9 cellular contexts compared by ENCODE assay signal in the genomic region with DNA sequence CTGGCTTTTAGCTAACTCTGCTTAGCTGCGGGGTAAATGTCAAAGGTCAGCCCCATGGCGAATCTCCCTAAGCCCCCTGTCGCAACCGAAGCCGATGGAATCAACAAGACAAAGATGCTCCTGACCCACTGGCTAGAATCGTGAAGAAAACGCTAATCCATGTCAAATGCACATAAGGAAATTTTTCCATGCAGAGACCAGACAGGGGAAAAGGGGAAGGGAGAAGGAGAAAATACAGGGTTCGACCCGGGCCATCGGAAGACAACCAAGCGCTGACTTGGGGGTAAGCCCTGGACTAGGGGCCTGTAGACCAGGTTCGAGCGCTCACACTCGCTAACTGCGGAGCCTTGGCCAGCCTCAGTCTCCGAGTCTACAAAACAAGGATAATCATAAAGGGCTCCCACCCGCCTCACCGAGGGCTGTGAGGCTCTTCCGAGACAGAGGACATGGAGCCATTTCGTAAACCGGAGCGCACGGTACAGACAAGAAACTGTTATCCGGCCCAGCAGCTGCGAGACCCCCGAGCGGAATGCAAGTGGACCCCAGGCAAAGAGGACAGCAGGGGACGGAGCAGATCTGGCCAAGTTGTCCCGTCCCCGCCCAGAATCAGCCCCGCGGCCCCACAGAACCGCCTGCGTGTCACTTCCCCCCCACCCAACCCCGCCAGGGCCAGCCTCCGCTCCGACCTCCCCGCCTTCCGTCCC. TPM values are rescaled to one million over a fixed set of nuclear protein-coding genes. Genes with fewer than 3 reads are reported as not detected.
DNase-seq lines count a peak whose midpoint lies in the region; FAIRE-seq and TF ChIP-seq lines count a peak whose summit lies in the region.
"Had no signal": no experiment of that assay in that cellular context is flagged by ENCODE, and none has a peak within 500 bp of the region (broad histone marks: within the 10 kb centered on the region; RNA-seq: fewer than 3 reads in every experiment).

No MANE protein-coding gene starts in this region.

- no peaks in the 10 kb centered on the region for H3K9me3 Mint-ChIP-seq in activated T-cell treated with anti-CD3 and anti-CD28 coated beads, Interleukin-2, amount 50 U/mL, for 24 hours
- no peaks in the 10 kb centered on the region for H3K9me3 Mint-ChIP-seq in IgD-negative memory B cell

- H3K27ac ChIP-seq in kidney (ENCODE audit: low read depth in 2 of 2, low read length in 2 of 2): peak overlapping the region; percentile 94
- H3K27ac ChIP-seq in stomach: peak overlapping the region; percentile 92 to 98 (median 96)

- TF ChIP-seq CTCF in astrocyte of the spinal cord (IDR thresholded peaks at IDR 0.05; ENCODE audit: low read depth, low read length) (no peak), kidney (IDR thresholded peaks at IDR 0.05; ENCODE audit: borderline replicate concordance, extremely low read depth, insufficient read depth) (no peak), stomach (IDR thresholded peaks at IDR 0.05) (no peak)

- 0 to 2% (median 1%) methylated on average over 30 to 39 of the region's 39 CpGs for WGBS in stomach, 5 donors

- peaks cover 68% of the 10 kb centered on the region for H3K4me1 Mint-ChIP-seq in activated T-cell treated with anti-CD3 and anti-CD28 coated beads, Interleukin-2, amount 50 U/mL, for 24 hours (ENCODE audit: low read depth)
- H3K4me1 Mint-ChIP-seq in IgD-negative memory B cell: peaks cover 35 to 38% (median 37%) of the 10 kb centered on the region in 3 donors

- TF ChIP-seq POLR2A in stomach (IDR thresholded peaks at IDR 0.05): no peak

- H3K36me3 Mint-ChIP-seq in activated T-cell treated with anti-CD3 and anti-CD28 coated beads, Interleukin-2, amount 50 U/mL, for 24 hours (ENCODE audit: low read depth): peaks cover 51% of the 10 kb centered on the region
- H3K36me3 Mint-ChIP-seq in IgD-negative memory B cell: peaks cover 3% of the 10 kb centered on the region

- H3K9me3 ChIP-seq in kidney (ENCODE audit: control insufficient read depth in 1 of 2, low read length in 2 of 2): no peaks in the 10 kb centered on the region
- H3K9me3 ChIP-seq in stomach: no peaks in the 10 kb centered on the region

- peak overlapping the region; percentile 78 for H3K4me3 ChIP-seq in astrocyte of the spinal cord (ENCODE audit: low read depth, low read length)
- H3K4me3 ChIP-seq in kidney (ENCODE audit: low read length in 2 of 2): peak overlapping the region; percentile 97 to 98
- H3K4me3 ChIP-seq in stomach: peak overlapping the region; percentile 81 to 94 (median 86)

- H3K27ac Mint-ChIP-seq in activated T-cell treated with anti-CD3 and anti-CD28 coated beads, Interleukin-2, amount 50 U/mL, for 24 hours: peak overlapping the region; percentile 96
- peak overlapping the region; percentile 93 to 97 (median 96) for H3K27ac Mint-ChIP-seq in IgD-negative memory B cell

- TF ChIP-seq EP300 in stomach (IDR thresholded peaks at IDR 0.05): no peak

- peak overlapping the region; percentile 94 for H3K4me3 Mint-ChIP-seq in activated T-cell treated with anti-CD3 and anti-CD28 coated beads, Interleukin-2, amount 50 U/mL, for 24 hours
- H3K4me3 Mint-ChIP-seq in IgD-negative memory B cell: peak overlapping the region; percentile 91 to 97 (median 96)

- intact Hi-C loops in kidney (cut with DNase I): no loop called here
- intact Hi-C loops in stomach (cut with DNase I; ENCODE audit: low total_unique reads): no loop called here

- peak overlapping the region; percentile 71 to 98 for H3K9ac ChIP-seq in kidney (ENCODE audit: low read length in 2 of 2)

- H3K4me1 ChIP-seq in kidney (ENCODE audit: control insufficient read depth in 1 of 2, insufficient read depth in 1 of 2, low read depth in 1 of 2, low read length in 2 of 2) (peaks cover 0 to 12% of the 10 kb centered on the region in 2 donors), stomach (peaks cover 40 to 64% (median 49%) of the 10 kb centered on the region in 4 donors)

- H3K27me3 ChIP-seq in stomach: no peaks in the 10 kb centered on the region

- no peaks in the 10 kb centered on the region for H3K27me3 Mint-ChIP-seq in activated T-cell treated with anti-CD3 and anti-CD28 coated beads, Interleukin-2, amount 50 U/mL, for 24 hours
- H3K27me3 Mint-ChIP-seq in IgD-negative memory B cell: no peaks in the 10 kb centered on the region

- FAIRE-seq in kidney (lab: Jason Lieb, UNC): no peak
- FAIRE-seq: frontal cortex had no signal

- no peak for DNase-seq in activated T-cell treated with anti-CD3 and anti-CD28 coated beads, Interleukin-2, amount 50 U/mL, for 24 hours
- DNase-seq in activated T-cell treated with anti-CD3 and anti-CD28 coated beads for 4 hours (no peak), astrocyte of the spinal cord (ENCODE audit: low read depth, low spot score) (no peak), kidney (no peak), stomach (peak; percentile 32), cerebellar nuclear complex (lab: John Stamatoyannopoulos, UW) (no peak), epidermal melanocyte (ENCODE audit: insufficient read length, low spot score) (no peak)

- peaks cover 0 to 2% of the 10 kb centered on the region in 2 donors for H3K36me3 ChIP-seq in kidney (ENCODE audit: control insufficient read depth in 1 of 2, insufficient read depth in 2 of 2, low read length in 2 of 2)
- peaks cover 0 to 11% (median 8%) of the 10 kb centered on the region in 4 donors for H3K36me3 ChIP-seq in stomach

- in situ Hi-C loops in astrocyte of the spinal cord (cut with HindIII; ENCODE audit: low sequenced_read_pairs): no loop called here

RNA-seq across cellular contexts. Expression of a gene that starts 0.5 kb away (rescaled TPM):
- 7.2 TPM for polyA plus RNA-seq in IgD-negative memory B cell
- 109 TPM for total RNA-seq in kidney
- 55.7 TPM for polyA plus RNA-seq in kidney (ENCODE audit: insufficient read depth, low read depth, low replicate concordance)
- total RNA-seq in stomach: 100 to 1,000 TPM in 1 of 5 donors, 10 to 100 TPM in 3, 1 to 10 TPM in 1; 8.7 to 178 (median 48.0) TPM
- polyA plus RNA-seq in stomach: 10 to 100 TPM; 23.2 to 31.0 (median 30.0) TPM

RNA-seq across cellular contexts. Expression of a gene that starts 23.3 kb away (rescaled TPM):
- polyA plus RNA-seq in IgD-negative memory B cell: 21.0 TPM
- 13.8 TPM for total RNA-seq in kidney
- 12.9 TPM for polyA plus RNA-seq in kidney (ENCODE audit: insufficient read depth, low read depth, low replicate concordance)
- 10 to 100 TPM in 1 of 5 donors, 1 to 10 TPM in 4; 1.2 to 79.4 (median 3.9) TPM for total RNA-seq in stomach
- 10 to 100 TPM in 1 of 3 donors, 1 to 10 TPM in 2; 4.8 to 16.3 (median 5.5) TPM for polyA plus RNA-seq in stomach

RNA-seq across cellular contexts. Expression of a gene that starts 37.2 kb away (rescaled TPM):
- polyA plus RNA-seq in IgD-negative memory B cell: 4.0 TPM
- total RNA-seq in kidney: 12.7 TPM
- 14.8 TPM for polyA plus RNA-seq in kidney (ENCODE audit: insufficient read depth, low read depth, low replicate concordance)
- total RNA-seq in stomach: 10 to 100 TPM in 1 of 5 donors, 1 to 10 TPM in 4; 4.5 to 12.9 (median 5.8) TPM
- polyA plus RNA-seq in stomach: 10 to 100 TPM in 2 of 3 donors, 1 to 10 TPM in 1; 6.3 to 14.5 (median 10.6) TPM
